ENCODE assay signal across 31 cellular contexts in the genomic region with DNA sequence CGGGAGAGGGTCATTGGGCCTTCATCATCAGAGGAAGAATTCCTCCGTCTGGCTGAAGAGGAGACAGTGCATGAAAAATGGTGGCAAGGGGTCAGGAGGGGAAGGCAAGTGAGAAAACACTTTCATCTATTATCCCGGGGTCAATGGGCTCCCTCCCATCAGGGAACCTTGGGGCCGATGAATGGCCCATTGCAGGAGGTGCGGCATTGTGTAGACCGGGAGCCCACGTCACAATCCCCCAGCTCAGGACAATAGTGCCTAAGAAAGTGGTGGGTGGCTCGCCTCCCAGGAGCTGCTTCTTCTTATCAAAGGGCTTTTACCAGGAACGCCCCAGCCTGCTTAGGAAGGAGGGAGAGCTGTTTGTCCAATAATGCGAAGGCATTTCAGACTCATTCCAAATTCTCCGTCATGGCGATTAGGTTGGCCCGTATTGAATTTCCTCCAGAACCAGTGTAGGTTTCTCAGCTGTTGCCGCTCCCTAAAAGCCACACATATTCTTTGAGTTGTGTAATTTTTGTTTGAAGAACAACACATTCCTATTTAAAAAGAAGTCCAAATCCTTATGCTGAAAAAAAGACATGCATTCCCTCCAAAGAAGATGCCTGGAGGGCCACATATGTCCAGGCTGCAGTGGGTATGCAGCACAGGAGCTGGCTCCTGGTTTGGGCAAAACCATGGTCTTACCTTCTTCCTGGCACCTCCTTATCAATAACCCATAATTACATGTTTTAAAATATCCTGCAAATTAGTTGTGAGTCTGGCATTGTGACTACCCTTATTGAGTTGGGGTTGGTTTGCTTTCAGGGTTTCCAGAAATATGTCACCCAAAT.
DNase-seq lines count a peak whose midpoint lies in the region; ATAC-seq, FAIRE-seq and TF ChIP-seq lines count a peak whose summit lies in the region.
"Had no signal": no experiment of that assay in that cellular context is flagged by ENCODE, and none has a peak within 500 bp of the region (broad histone marks: within the 10 kb centered on the region; RNA-seq: fewer than 3 reads in every experiment).

No MANE protein-coding gene starts in this region.

- H3K4me1 Mint-ChIP-seq in neural crest cell (peaks cover 68% of the 10 kb centered on the region), type B pancreatic cell (ENCODE audit: unreplicated experiment) (peaks cover 18% of the 10 kb centered on the region)
- H3K4me1 Mint-ChIP-seq: B cell; CD14-positive monocyte; CD8-positive, alpha-beta memory T cell; IgD-negative memory B cell had no signal

- TF ChIP-seq CTCF in bronchial epithelial cell (IDR thresholded peaks at IDR 0.05; ENCODE audit: insufficient read depth, low read length, severe bottlenecking) (no peak), neural crest cell (conservative IDR thresholded peaks at IDR 0.05) (no peak), type B pancreatic cell (conservative IDR thresholded peaks at IDR 0.05) (no peak)

- H3K9me3 ChIP-seq in effector memory CD4-positive, alpha-beta T cell (ENCODE audit: control insufficient read depth, low read length), result no peaks in the 10 kb centered on the region
- H3K9me3 ChIP-seq: Peyer's patch had no signal

- H3K27me3 Mint-ChIP-seq in neural crest cell (ENCODE audit: low read depth), result no peaks in the 10 kb centered on the region
- H3K27me3 Mint-ChIP-seq in type B pancreatic cell, result no peaks in the 10 kb centered on the region
- H3K27me3 Mint-ChIP-seq: B cell had no signal

- no peak for ATAC-seq in HG03139 (IDR thresholded peaks at IDR 0.05; ENCODE audit: unreplicated experiment)
- ATAC-seq: SK-N-SH treated with all-trans-retinoic acid at 6 μM for 48 hours had no signal

- peak overlapping the region; percentile 79 for H3K27ac Mint-ChIP-seq in neural crest cell (ENCODE audit: unreplicated experiment)
- peak overlapping the region; percentile 39 for H3K27ac Mint-ChIP-seq in type B pancreatic cell
- H3K27ac Mint-ChIP-seq: B cell; CD14-positive monocyte; CD8-positive, alpha-beta memory T cell; HFFc6; IgD-negative memory B cell had no signal

- H3K27ac ChIP-seq in effector memory CD4-positive, alpha-beta T cell (ENCODE audit: insufficient read depth, low read length, poor library complexity, severe bottlenecking), result no peak overlapping the region
- H3K27ac ChIP-seq: HL-60, KMS-11, Peyer's patch had no signal

- H3K9me3 Mint-ChIP-seq in neural crest cell (peaks cover 9% of the 10 kb centered on the region), type B pancreatic cell (peaks cover 6% of the 10 kb centered on the region)

- FAIRE-seq in bronchial epithelial cell (lab: Jason Lieb, UNC), result no peak
- FAIRE-seq: GM18507 had no signal

- H3K4me3 Mint-ChIP-seq in neural crest cell (peak overlapping the region; percentile 52), type B pancreatic cell (peak overlapping the region; percentile 31)
- H3K4me3 Mint-ChIP-seq: B cell; CD14-positive monocyte; CD8-positive, alpha-beta memory T cell; H9; HFFc6; IgD-negative memory B cell had no signal

- H3K27me3 ChIP-seq in bronchial epithelial cell (ENCODE audit: control insufficient read depth, insufficient read depth, low read length), result no peaks in the 10 kb centered on the region
- H3K27me3 ChIP-seq in effector memory CD4-positive, alpha-beta T cell (replicated peaks; ENCODE audit: control insufficient read depth, insufficient read depth, low read length, poor library complexity, severe bottlenecking), result no peaks in the 10 kb centered on the region
- H3K27me3 ChIP-seq: Peyer's patch had no signal

- H3K36me3 Mint-ChIP-seq in neural crest cell (ENCODE audit: low read depth) (peaks cover 4% of the 10 kb centered on the region), type B pancreatic cell (no peaks in the 10 kb centered on the region)
- H3K36me3 Mint-ChIP-seq: CD14-positive monocyte; CD8-positive, alpha-beta memory T cell; IgD-negative memory B cell had no signal

- H3K4me1 ChIP-seq in effector memory CD4-positive, alpha-beta T cell (ENCODE audit: control insufficient read depth, insufficient read depth, low read length, poor library complexity, severe bottlenecking), result no peaks in the 10 kb centered on the region

- DNase-seq in bronchial epithelial cell (ENCODE audit: low read depth) (peak; percentile 32), iPS-NIHi11 (ENCODE audit: low spot score) (peak; percentile 42), neural crest cell (ENCODE audit: low read depth, low spot score) (peak; percentile 45), type B pancreatic cell (ENCODE audit: extremely low spot score, unreplicated experiment) (no peak), NOMO-1 treated with DMSO at 0.1 percent for 48 hours (lab: John Stamatoyannopoulos, UW; ENCODE audit: unreplicated experiment) (no peak), dedifferentiated amniotic fluid mesenchymal stem cell (ENCODE audit: extremely low spot score) (no peak)
- DNase-seq in effector memory CD4-positive, alpha-beta T cell, result no peak
- DNase-seq: CD8-positive, alpha-beta memory T cell; DMS153; DND-41; H9; HFFc6; MM.1S; NCI-H1417; NCI-H1694 treated with DMSO at 0.1 percent for 48 hours; NCI-H2081; NCI-H2171; NCI-H226; NCI-H510A; NCI-H69; OCI-M1; SHP77 treated with DMSO at 0.1 percent for 48 hours had no signal

- H3K4me3 ChIP-seq in bronchial epithelial cell (ENCODE audit: low read depth, low read length), result no peak overlapping the region
- H3K4me3 ChIP-seq in effector memory CD4-positive, alpha-beta T cell (ENCODE audit: insufficient read depth, low read depth, low read length, poor library complexity, severe bottlenecking), result no peak overlapping the region
- H3K4me3 ChIP-seq: Peyer's patch had no signal

- no peaks in the 10 kb centered on the region for H3K36me3 ChIP-seq in bronchial epithelial cell (ENCODE audit: control insufficient read depth, insufficient read depth, low read length)
- H3K36me3 ChIP-seq in effector memory CD4-positive, alpha-beta T cell (ENCODE audit: control insufficient read depth, insufficient read depth, low read length), result no peaks in the 10 kb centered on the region
- H3K36me3 ChIP-seq: Peyer's patch had no signal

Comparison
In these comparisons a context has a peak if more than half of its experiments do, and no peak if none do; other contexts are left out.
1. DNase-seq: peak in bronchial epithelial cell (single experiment), iPS-NIHi11 (single experiment) and neural crest cell (single experiment); none in type B pancreatic cell (single experiment), NOMO-1 treated with DMSO at 0.1 percent for 48 hours (single experiment), dedifferentiated amniotic fluid mesenchymal stem cell (single experiment) and effector memory CD4-positive, alpha-beta T cell (0 of 3).